In the genomic region with DNA sequence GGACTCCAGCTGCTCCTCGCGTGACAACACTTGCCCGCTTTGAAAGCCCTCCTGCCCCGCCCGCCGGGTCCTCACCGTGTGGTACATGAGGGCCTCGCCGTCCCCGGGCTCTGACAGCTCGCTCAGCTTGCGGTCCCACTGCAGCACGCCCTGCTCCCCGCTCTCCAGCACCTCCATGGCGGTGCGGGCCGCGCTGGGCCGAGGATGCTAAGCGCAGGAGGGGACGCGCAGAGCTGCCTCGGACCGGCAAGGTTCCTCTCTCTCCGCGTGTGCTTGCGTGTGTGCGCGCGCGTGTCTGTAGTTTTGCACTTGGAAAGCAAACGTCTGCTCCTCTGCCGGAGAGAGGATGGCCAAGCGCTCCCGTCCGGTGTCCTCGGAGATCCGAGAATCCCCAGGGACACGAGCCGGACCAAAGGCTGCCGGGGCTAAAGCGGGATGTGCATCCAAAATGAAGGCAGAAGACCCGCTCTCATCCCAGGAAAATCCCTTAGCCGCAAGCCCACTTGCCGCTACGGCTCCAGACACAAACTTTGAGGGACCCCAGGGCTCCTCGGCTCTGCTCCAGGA, we compare ENCODE assay signal across 8 cellular contexts. TPM values are rescaled to one million over a fixed set of nuclear protein-coding genes. Genes with fewer than 3 reads are reported as not detected.
A peak's percentile ranks its signal among the peaks of the same experiment; 100 is the strongest.
DNase-seq lines count a peak whose midpoint lies in the region; ATAC-seq and TF ChIP-seq lines count a peak whose summit lies in the region.

A gene with protein sequence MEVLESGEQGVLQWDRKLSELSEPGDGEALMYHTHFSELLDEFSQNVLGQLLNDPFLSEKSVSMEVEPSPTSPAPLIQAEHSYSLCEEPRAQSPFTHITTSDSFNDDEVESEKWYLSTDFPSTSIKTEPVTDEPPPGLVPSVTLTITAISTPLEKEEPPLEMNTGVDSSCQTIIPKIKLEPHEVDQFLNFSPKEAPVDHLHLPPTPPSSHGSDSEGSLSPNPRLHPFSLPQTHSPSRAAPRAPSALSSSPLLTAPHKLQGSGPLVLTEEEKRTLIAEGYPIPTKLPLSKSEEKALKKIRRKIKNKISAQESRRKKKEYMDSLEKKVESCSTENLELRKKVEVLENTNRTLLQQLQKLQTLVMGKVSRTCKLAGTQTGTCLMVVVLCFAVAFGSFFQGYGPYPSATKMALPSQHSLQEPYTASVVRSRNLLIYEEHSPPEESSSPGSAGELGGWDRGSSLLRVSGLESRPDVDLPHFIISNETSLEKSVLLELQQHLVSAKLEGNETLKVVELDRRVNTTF (minus strand): TSS at position 558 of the 567 bp plus-strand sequence. CDS start 381 bp downstream, at position 177.

- peaks cover 3% of the 10 kb centered on the region for H3K27me3 Mint-ChIP-seq in activated naive CD4-positive, alpha-beta T cell treated with anti-CD3 and anti-CD28 coated beads, Interleukin-2, amount 10 ng/mL, durations not matched to agents 7 days and 5 days

- H3K36me3 ChIP-seq in SJCRH30: no peaks in the 10 kb centered on the region

- intact Hi-C loops in Right ventricle myocardium superior (cut with DNase I): loop anchor here (10.0 kb wide), 1 partner anchor 47 kb away; no protein-coding TSS in a partner anchor

- H3K4me3 Mint-ChIP-seq in activated naive CD4-positive, alpha-beta T cell treated with anti-CD3 and anti-CD28 coated beads, Interleukin-2, amount 10 ng/mL, durations not matched to agents 7 days and 5 days: peak within 1 kb of the TSS; percentile 93

- ATAC-seq in HG03439 (IDR thresholded peaks at IDR 0.05; ENCODE audit: unreplicated experiment) (peak; percentile 31), Right ventricle myocardium superior (ENCODE audit: poor library complexity) (peak; percentile 65)

- TF ChIP-seq POLR2A in GM19099 (IDR thresholded peaks at IDR 0.05; ENCODE audit: extremely low read depth, insufficient read length, low read depth): peak; percentile 61

- H3K27ac Mint-ChIP-seq in activated naive CD4-positive, alpha-beta T cell treated with anti-CD3 and anti-CD28 coated beads, Interleukin-2, amount 10 ng/mL, durations not matched to agents 7 days and 5 days: peak within 1 kb of the TSS; percentile 95

- DNase-seq in AG10803 (ENCODE audit: low read depth): peak; percentile 73
- DNase-seq in SJCRH30: peak; percentile 83 to 87
- peak; percentile 81 for DNase-seq in activated naive CD4-positive, alpha-beta T cell treated with anti-CD3 and anti-CD28 coated beads, Interleukin-2, amount 10 ng/mL, durations not matched to agents 7 days and 5 days
- no peak for DNase-seq in Right ventricle myocardium superior
- DNase-seq in pons (ENCODE audit: low spot score): peak; percentile 46
- DNase-seq in ureter (ENCODE audit: low spot score): peak; percentile 61

- no peaks in the 10 kb centered on the region for H3K9me3 Mint-ChIP-seq in activated naive CD4-positive, alpha-beta T cell treated with anti-CD3 and anti-CD28 coated beads, Interleukin-2, amount 10 ng/mL, durations not matched to agents 7 days and 5 days

- 0 out of 2 replicates have a peak, but pooled peaks have one; percentile 1 for TF ChIP-seq CTCF in AG10803 (conservative IDR thresholded peaks at IDR 0.05; ENCODE audit: low read length)

- peaks cover 49% of the 10 kb centered on the region for H3K4me1 Mint-ChIP-seq in activated naive CD4-positive, alpha-beta T cell treated with anti-CD3 and anti-CD28 coated beads, Interleukin-2, amount 10 ng/mL, durations not matched to agents 7 days and 5 days

- H3K27ac ChIP-seq in SJCRH30: peak within 1 kb of the TSS; percentile 81

- no peaks in the 10 kb centered on the region for H3K9me3 ChIP-seq in SJCRH30 (replicated peaks)

- H3K36me3 Mint-ChIP-seq in activated naive CD4-positive, alpha-beta T cell treated with anti-CD3 and anti-CD28 coated beads, Interleukin-2, amount 10 ng/mL, durations not matched to agents 7 days and 5 days: peaks cover 13% of the 10 kb centered on the region

- CTCF ChIA-PET in activated naive CD4-positive, alpha-beta T cell treated with anti-CD3 and anti-CD28 coated beads, Interleukin-2, amount 10 ng/mL, durations not matched to agents 7 days and 5 days (lab: Charles Lee): interaction anchor here (0.8 to 11.4 kb wide), 11 partner anchors 8 to 751 kb away, joined by 3 to 266 read pairs (median 5); no protein-coding TSS in a partner anchor

- 0 out of 2 replicates have a peak, but pooled peaks cover 4% of the 10 kb centered on the region for H3K4me1 ChIP-seq in SJCRH30

- no peaks in the 10 kb centered on the region for H3K27me3 ChIP-seq in SJCRH30

- H3K4me3 ChIP-seq in AG10803 (ENCODE audit: low read length) (peak within 1 kb of the TSS; percentile 97), SJCRH30 (peak within 1 kb of the TSS; percentile 78)

RNA-seq across cellular contexts. Expression of the gene that starts here (rescaled TPM):
- 18.4 and 18.7 TPM in 2 replicates for total RNA-seq in SJCRH30 (2014; rRNA removed; shearing (Covaris generic))
- 18.1 TPM for total RNA-seq in Right ventricle myocardium superior
- 126 TPM for total RNA-seq in ureter
